ENCODE assay signal across 8 cellular contexts in the genomic region with DNA sequence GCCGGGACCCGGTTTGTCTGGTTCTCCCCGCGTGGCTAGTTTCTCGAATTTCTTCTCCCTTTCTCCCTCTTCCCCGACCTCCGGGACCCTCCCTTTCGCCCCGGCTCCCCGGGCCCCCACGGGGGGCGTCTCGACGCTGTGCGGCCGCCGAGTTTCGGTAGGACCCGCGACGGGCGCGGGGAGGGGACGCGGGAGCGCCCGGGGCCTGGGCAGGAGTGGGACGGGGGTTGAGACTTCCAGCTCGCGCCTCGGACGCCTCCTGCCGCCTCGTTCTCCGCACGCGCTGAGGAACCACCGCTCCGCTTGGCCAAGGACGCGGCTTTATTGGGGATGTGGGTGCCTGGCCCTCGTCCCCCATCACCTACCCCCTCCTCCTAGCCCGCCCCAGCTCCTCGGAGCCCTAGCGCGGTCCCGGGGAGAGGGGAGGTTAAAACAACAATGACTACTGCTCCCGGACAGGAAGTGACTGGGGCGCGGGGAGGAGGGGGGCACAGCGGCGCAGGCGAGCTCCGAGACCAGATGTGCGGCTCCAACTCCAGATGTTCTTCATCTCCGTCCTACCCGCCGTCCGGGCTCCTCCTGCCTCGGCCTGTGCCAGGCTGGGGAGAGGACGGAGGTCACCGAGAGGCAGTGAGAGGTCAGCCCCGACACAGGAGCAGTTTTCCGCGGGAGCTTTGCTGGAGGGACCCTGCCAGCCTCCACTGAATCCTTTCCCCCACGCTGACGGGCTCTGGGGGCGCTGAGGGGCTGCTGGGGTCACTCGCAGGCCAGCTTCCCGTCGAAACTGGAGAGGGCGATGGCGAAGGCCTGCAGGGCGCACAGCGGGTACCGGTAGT. TPM values are rescaled to one million over a fixed set of nuclear protein-coding genes. Genes with fewer than 3 reads are reported as not detected.
DNase-seq lines count a peak whose midpoint lies in the region; ATAC-seq, FAIRE-seq and TF ChIP-seq lines count a peak whose summit lies in the region.

No MANE protein-coding gene starts in this region.

- peaks cover 34% of the 10 kb centered on the region for H3K4me1 ChIP-seq in iPS-20b (ENCODE audit: insufficient read depth, low read length)

- peaks cover 57% of the 10 kb centered on the region for H3K4me1 Mint-ChIP-seq in brain

- H3K4me3 Mint-ChIP-seq in brain, result peak overlapping the region; percentile 64 to 91 (median 82)

- no peaks in the 10 kb centered on the region for H3K36me3 Mint-ChIP-seq in brain

- H3K36me3 ChIP-seq in iPS-20b (ENCODE audit: insufficient read depth, low read depth, low read length), result no peaks in the 10 kb centered on the region

- peak overlapping the region; percentile 88 for H3K9ac ChIP-seq in iPS-20b (ENCODE audit: low read depth, low read length)

- DNase-seq in H54 (ENCODE audit: insufficient read length, low spot score) (no peak), T follicular helper cell (ENCODE audit: low read depth) (peak; percentile 15)
- peak; percentile 43 for DNase-seq in stimulated activated CD4-positive, alpha-beta T cell treated with anti-CD3 and anti-CD28 coated beads, Interleukin-12 subunit alpha, Interleukin-12 subunit beta, amount 100 ng/mL, for 4 hours

- H3K27ac Mint-ChIP-seq in brain, result peak overlapping the region in 3 of 5 experiments; percentile 57 to 91 (median 87)

- ATAC-seq in HG02678 (IDR thresholded peaks at IDR 0.05; ENCODE audit: unreplicated experiment) (no peak), HG03521 (IDR thresholded peaks at IDR 0.05; ENCODE audit: unreplicated experiment) (no peak)

- 0 out of 2 replicates have a peak, but pooled peaks have one; percentile 3 for TF ChIP-seq POLR2A in H54 (IDR thresholded peaks at IDR 0.05; ENCODE audit: low read depth, low read length)

- peaks cover 32% of the 10 kb centered on the region for H3K27me3 Mint-ChIP-seq in brain

- no peaks in the 10 kb centered on the region for H3K9me3 ChIP-seq in iPS-20b (ENCODE audit: insufficient read depth, low read depth, low read length)

- H3K27me3 ChIP-seq in iPS-20b (ENCODE audit: insufficient read depth, low read length), result peaks cover 38% of the 10 kb centered on the region

- no peak for TF ChIP-seq CTCF in 22Rv1 (IDR thresholded peaks at IDR 0.05)
- no peak for TF ChIP-seq CTCF in brain (conservative IDR thresholded peaks at IDR 0.05)

- H3K27ac ChIP-seq in 22Rv1, result peak overlapping the region; percentile 60
- H3K27ac ChIP-seq in iPS-20b (ENCODE audit: low read length), result peak overlapping the region; percentile 72

- FAIRE-seq in H54 (lab: Jason Lieb, UNC), result no peak

- peaks cover 0 to 2% (median 0%) of the 10 kb centered on the region in 5 experiments for H3K9me3 Mint-ChIP-seq in brain

- peak overlapping the region; percentile 80 for H3K4me3 ChIP-seq in iPS-20b (ENCODE audit: low read length)

RNA-seq across cellular contexts. Expression of a gene that starts 0.9 kb away (rescaled TPM):
- polyA plus RNA-seq in brain (ENCODE audit: insufficient read depth, low read depth, low replicate concordance), result 8.9 TPM

RNA-seq across cellular contexts. Expression of a gene that starts 14.9 kb away (rescaled TPM):
- polyA plus RNA-seq in brain (ENCODE audit: insufficient read depth, low read depth, low replicate concordance), result not detected

RNA-seq across cellular contexts. Expression of a gene that starts 29.6 kb away (rescaled TPM):
- 1,660 TPM for polyA plus RNA-seq in brain (ENCODE audit: insufficient read depth, low read depth, low replicate concordance)

RNA-seq across cellular contexts. Expression of a gene that starts 45.7 kb away (rescaled TPM):
- polyA plus RNA-seq in brain (ENCODE audit: insufficient read depth, low read depth, low replicate concordance), result 20.9 TPM
